In the genomic region with DNA sequence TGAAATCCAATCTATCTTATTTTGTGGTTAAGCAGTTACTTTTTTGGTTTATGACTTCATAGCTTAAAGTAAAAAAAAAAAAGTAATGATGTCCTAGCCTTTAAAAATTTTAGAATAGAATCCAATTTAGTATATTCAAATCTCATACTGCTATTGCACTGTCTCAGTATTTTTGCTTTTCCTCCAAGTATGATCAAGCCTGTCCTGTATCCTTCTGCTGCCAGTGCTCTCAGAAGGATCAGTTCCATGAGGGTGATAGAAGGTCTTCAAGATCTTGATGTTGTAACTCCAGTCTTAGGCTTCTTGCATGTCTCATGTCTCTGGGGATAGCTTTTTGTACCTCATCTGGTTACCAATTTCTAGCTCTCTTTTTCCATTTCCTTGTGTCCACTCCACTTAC, we compare ENCODE assay signal across 17 cellular contexts.
A peak's percentile ranks its signal among the peaks of the same experiment; 100 is the strongest.
DNase-seq lines count a peak whose midpoint lies in the region; ATAC-seq and TF ChIP-seq lines count a peak whose summit lies in the region.
"Had no signal": no experiment of that assay in that cellular context is flagged by ENCODE, and none has a peak within 500 bp of the region (broad histone marks: within the 10 kb centered on the region; RNA-seq: fewer than 3 reads in every experiment).

No MANE protein-coding gene starts in this region.

- H3K36me3 ChIP-seq in gastroesophageal sphincter, result no peaks in the 10 kb centered on the region
- no peaks in the 10 kb centered on the region for H3K36me3 ChIP-seq in uterus

- no peak for TF ChIP-seq POLR2A in NB4 (IDR thresholded peaks at IDR 0.05; ENCODE audit: extremely low read depth, insufficient read length)
- TF ChIP-seq POLR2A in gastroesophageal sphincter (IDR thresholded peaks at IDR 0.05), result no peak
- no peak for TF ChIP-seq POLR2A in uterus (IDR thresholded peaks at IDR 0.05)

- H3K27ac ChIP-seq in gastroesophageal sphincter (peak overlapping the region in 2 of 4 donors; percentile 8 to 23), uterus (peak overlapping the region; percentile 50 to 58)
- H3K27ac ChIP-seq: 22Rv1, HL-60 had no signal

- no peaks in the 10 kb centered on the region for H3K9me3 ChIP-seq in gastroesophageal sphincter
- no peaks in the 10 kb centered on the region for H3K9me3 ChIP-seq in uterus

- H3K27me3 ChIP-seq in gastroesophageal sphincter, result no peaks in the 10 kb centered on the region
- H3K27me3 ChIP-seq in uterus, result no peaks in the 10 kb centered on the region

- H3K4me1 ChIP-seq in gastroesophageal sphincter (no peaks in the 10 kb centered on the region), uterus (no peaks in the 10 kb centered on the region)

- no peak for TF ChIP-seq EP300 in gastroesophageal sphincter (IDR thresholded peaks at IDR 0.05)

- peak; percentile 60 for DNase-seq in NOMO-1 treated with DMSO at 0.1 percent for 48 hours (lab: John Stamatoyannopoulos, UW; ENCODE audit: unreplicated experiment)
- DNase-seq in NOMO-1 treated with dmso at 0.1 percent for 144 hours (lab: John Stamatoyannopoulos, UW; ENCODE audit: unreplicated experiment), result no peak
- DNase-seq in NB4 (ENCODE audit: low read depth), result peak; percentile 25
- DNase-seq in uterus, result no peak
- no peak for DNase-seq in hepatic stellate cell (ENCODE audit: low spot score)
- DNase-seq in T-helper 9 cell, result no peak
- DNase-seq: CD8-positive, alpha-beta T cell; COR-L47; DMS153; DMS79 treated with DMSO at 0.1 percent for 48 hours; EL; HCEC 1CT; HFFc6 had no signal

- peak; percentile 71 for ATAC-seq in gastroesophageal sphincter
- ATAC-seq in GM19023 (IDR thresholded peaks at IDR 0.05; ENCODE audit: unreplicated experiment), result no peak
- ATAC-seq: CD8-positive, alpha-beta T cell had no signal

- intact Hi-C loops in uterus (cut with DNase I; ENCODE audit: low total_unique reads), result no loop called here

- TF ChIP-seq CTCF in NB4 (IDR thresholded peaks at IDR 0.05; ENCODE audit: low read depth, low read length), result no peak
- TF ChIP-seq CTCF in gastroesophageal sphincter (IDR thresholded peaks at IDR 0.05), result no peak
- TF ChIP-seq CTCF in uterus (IDR thresholded peaks at IDR 0.05), result no peak

- H3K4me3 ChIP-seq in NB4 (ENCODE audit: low read depth, low read length) (no peak overlapping the region), gastroesophageal sphincter (no peak overlapping the region), uterus (no peak overlapping the region)

Comparison
In these comparisons a context has a peak if more than half of its experiments do, and no peak if none do; other contexts are left out.
1. DNase-seq: peak in NOMO-1 treated with DMSO at 0.1 percent for 48 hours (single experiment) and NB4 (single experiment); none in NOMO-1 treated with dmso at 0.1 percent for 144 hours (single experiment), uterus (0 of 2), hepatic stellate cell (single experiment) and T-helper 9 cell (single experiment).